24 cellular contexts compared by ENCODE assay signal in the genomic region with DNA sequence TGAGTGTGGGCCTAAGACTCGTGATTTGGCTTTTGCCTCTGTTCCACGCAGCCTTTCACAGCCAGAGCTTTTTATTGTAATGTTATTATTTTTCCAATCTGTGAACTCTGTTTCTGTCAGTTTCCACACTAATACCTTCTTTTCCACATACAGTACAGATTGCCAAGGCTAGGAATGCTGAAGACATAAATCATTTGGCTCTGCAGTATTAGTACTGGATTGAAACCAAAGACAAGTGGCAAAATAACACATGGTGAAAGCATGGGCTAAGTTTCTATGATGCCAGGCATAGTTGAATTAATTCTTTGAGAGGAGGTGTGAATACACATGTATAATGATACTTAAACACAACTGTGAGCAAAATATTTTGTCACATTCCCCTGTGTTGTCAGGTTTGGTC.
DNase-seq lines count a peak whose midpoint lies in the region; ATAC-seq and TF ChIP-seq lines count a peak whose summit lies in the region.
"Had no signal": no experiment of that assay in that cellular context is flagged by ENCODE, and none has a peak within 500 bp of the region (broad histone marks: within the 10 kb centered on the region; RNA-seq: fewer than 3 reads in every experiment).

No MANE protein-coding gene starts in this region.

- H3K4me1 ChIP-seq in SK-N-SH (ENCODE audit: control insufficient read depth in 1 of 2, insufficient read depth in 2 of 2, low read depth in 1 of 2, low read length in 1 of 2) (peaks cover 0 to 4% of the 10 kb centered on the region in 2 experiments; a peak in 3 of 4 replicates), right cardiac atrium (ENCODE audit: control insufficient read depth, insufficient read depth, low read length) (no peaks in the 10 kb centered on the region)
- H3K4me1 ChIP-seq: right atrium auricular region, transverse colon had no signal

- CTCF ChIA-PET in SK-N-SH (lab: Yijun Ruan, JAX) = interaction anchor here (0.7 to 29.6 kb wide), 6 partner anchors 10 to 168 kb away, joined by 3 to 737 read pairs (median 6); no protein-coding TSS in a partner anchor

- H3K27ac ChIP-seq in SK-N-SH (ENCODE audit: low read depth in 2 of 2, low read length in 1 of 2) (no peak overlapping the region), right cardiac atrium (ENCODE audit: low read length) (no peak overlapping the region), brain microvascular endothelial cell (no peak overlapping the region)
- H3K27ac ChIP-seq: esophagus muscularis mucosa, ovary, right atrium auricular region had no signal

- H3K4me3 ChIP-seq in AG10803 (ENCODE audit: low read length) = no peak overlapping the region
- no peak overlapping the region for H3K4me3 ChIP-seq in SK-N-SH (ENCODE audit: low read depth in 2 of 2, low read length in 1 of 2)
- no peak overlapping the region for H3K4me3 ChIP-seq in right cardiac atrium (ENCODE audit: low read length)
- H3K4me3 ChIP-seq in brain microvascular endothelial cell (ENCODE audit: low read depth, low read length) = no peak overlapping the region
- H3K4me3 ChIP-seq: esophagus muscularis mucosa, ovary, right atrium auricular region, transverse colon had no signal

- TF ChIP-seq EP300 in SK-N-SH (IDR thresholded peaks at IDR 0.05; ENCODE audit: borderline replicate concordance in 1 of 2, low read depth in 1 of 2, low read length in 1 of 2) = no peak

- intact Hi-C loops in right cardiac atrium (cut with DNase I) = no loop called here

- in situ Hi-C loops in brain microvascular endothelial cell (cut with HindIII; ENCODE audit: low pct_ligation_motif_present, low sequenced_read_pairs) = no loop called here

- no peak overlapping the region for H3K9ac ChIP-seq in SK-N-SH

- ATAC-seq in HG03135 (IDR thresholded peaks at IDR 0.05; ENCODE audit: unreplicated experiment) (no peak), GM18858 (IDR thresholded peaks at IDR 0.05; ENCODE audit: unreplicated experiment) (no peak), right cardiac atrium (no peak)
- ATAC-seq: activated CD8-positive, alpha-beta memory T cell treated with anti-CD3 and anti-CD28 coated beads, Interleukin-2, amount 10 ng/mL, durations not matched to agents 7 days and 5 days; natural killer cell had no signal

- H3K9me3 ChIP-seq in SK-N-SH (no peaks in the 10 kb centered on the region), right cardiac atrium (ENCODE audit: control insufficient read depth, low read length) (no peaks in the 10 kb centered on the region)
- H3K9me3 ChIP-seq: esophagus muscularis mucosa, ovary, right atrium auricular region, transverse colon had no signal

- no peak overlapping the region for H3K4me2 ChIP-seq in SK-N-SH

- no peak for TF ChIP-seq RAD21 in SK-N-SH (IDR thresholded peaks at IDR 0.05; ENCODE audit: low read length)

- DNase-seq in AG10803 (ENCODE audit: low read depth) (peak; percentile 59), EH (ENCODE audit: low read depth) (peak; percentile 15), SK-N-SH (no peak), left kidney (ENCODE audit: low read depth, low spot score) (peak; percentile 6), right cardiac atrium (no peak), brain microvascular endothelial cell (no peak)
- DNase-seq: activated CD4-positive, alpha-beta T cell treated with anti-CD3 and anti-CD28 coated beads, Interleukin-2, amount 10 ng/mL, durations not matched to agents 24 days and 14 days; activated CD8-positive, alpha-beta memory T cell treated with anti-CD3 and anti-CD28 coated beads, Interleukin-2, amount 10 ng/mL, durations not matched to agents 7 days and 5 days; CD4-positive, CD25-positive, alpha-beta regulatory T cell; cortex of kidney; islet precursor cell; natural killer cell; NCI-H1105 treated with DMSO at 0.1 percent for 48 hours; NCI-H2107; NCI-H526; ovary; RPMI8226; stimulated activated CD4-positive, alpha-beta T cell treated with anti-CD3 and anti-CD28 coated beads, Interleukin-4, amount 100 ng/mL, for 4 hours; stimulated activated naive CD4-positive, alpha-beta T cell treated with Interleukin-2 at 50 U/mL for 16 hours; transverse colon had no signal

- TF ChIP-seq CTCF in AG10803 (conservative IDR thresholded peaks at IDR 0.05; ENCODE audit: low read length) (no peak), SK-N-SH (IDR thresholded peaks at IDR 0.05) (no peak), brain microvascular endothelial cell (IDR thresholded peaks at IDR 0.05; ENCODE audit: low read depth, low read length, missing control alignments) (no peak)

- WGBS in SK-N-SH (ENCODE audit: low lambda C conversion rate) = 94% methylated on average over 2 of the region's 2 CpGs
- WGBS in right cardiac atrium = 91% methylated on average over 2 of the region's 2 CpGs

- no peak overlapping the region for H2AFZ ChIP-seq in SK-N-SH (ENCODE audit: low read depth)

- no peaks in the 10 kb centered on the region for H3K9me2 ChIP-seq in SK-N-SH

- H4K20me1 ChIP-seq in SK-N-SH (ENCODE audit: insufficient read depth) = no peaks in the 10 kb centered on the region

- POLR2A ChIA-PET in SK-N-SH (lab: Yijun Ruan, JAX) = no interaction called here

- H3F3A ChIP-seq in SK-N-SH (replicated peaks; ENCODE audit: insufficient read depth) = peaks cover 3% of the 10 kb centered on the region

- H3K36me3 ChIP-seq in SK-N-SH (replicated peaks in 1 of 2; ENCODE audit: control insufficient read depth in 1 of 2, insufficient read depth in 2 of 2, low read length in 1 of 2) = peaks cover 0 to 4% of the 10 kb centered on the region in 2 experiments
- H3K36me3 ChIP-seq in brain microvascular endothelial cell (replicated peaks) = no peaks in the 10 kb centered on the region
- H3K36me3 ChIP-seq: ovary, right atrium auricular region, transverse colon had no signal

- no peaks in the 10 kb centered on the region for H3K27me3 ChIP-seq in SK-N-SH (ENCODE audit: insufficient read depth)
- H3K27me3 ChIP-seq in right cardiac atrium (ENCODE audit: control insufficient read depth, insufficient read depth) = no peaks in the 10 kb centered on the region
- H3K27me3 ChIP-seq in brain microvascular endothelial cell (replicated peaks) = no peaks in the 10 kb centered on the region
- H3K27me3 ChIP-seq: ovary, right atrium auricular region, transverse colon had no signal

- no peaks in the 10 kb centered on the region for H3K79me2 ChIP-seq in SK-N-SH (ENCODE audit: insufficient read depth)

TF ChIP-seq in SK-N-SH, 30 proteins besides CTCF, POLR2A, EP300 and RAD21:
- TF ChIP-seq, protein P1, sequence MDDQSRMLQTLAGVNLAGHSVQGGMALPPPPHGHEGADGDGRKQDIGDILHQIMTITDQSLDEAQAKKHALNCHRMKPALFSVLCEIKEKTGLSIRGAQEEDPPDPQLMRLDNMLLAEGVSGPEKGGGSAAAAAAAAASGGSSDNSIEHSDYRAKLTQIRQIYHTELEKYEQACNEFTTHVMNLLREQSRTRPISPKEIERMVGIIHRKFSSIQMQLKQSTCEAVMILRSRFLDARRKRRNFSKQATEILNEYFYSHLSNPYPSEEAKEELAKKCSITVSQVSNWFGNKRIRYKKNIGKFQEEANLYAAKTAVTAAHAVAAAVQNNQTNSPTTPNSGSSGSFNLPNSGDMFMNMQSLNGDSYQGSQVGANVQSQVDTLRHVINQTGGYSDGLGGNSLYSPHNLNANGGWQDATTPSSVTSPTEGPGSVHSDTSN (IDR thresholded peaks at IDR 0.05) = 0 out of 2 replicates have a peak, but pooled peaks have one; percentile 7
- TF ChIP-seq CHD2 (IDR thresholded peaks at IDR 0.05; ENCODE audit: low read length, partially characterized antibody) = no peak
- no peak for TF ChIP-seq FOSL2 (IDR thresholded peaks at IDR 0.05; ENCODE audit: borderline replicate concordance, low read depth)

Comparison
In these comparisons a context has a peak if more than half of its experiments do, and no peak if none do; other contexts are left out.
1. DNase-seq: peak in AG10803 (single experiment), EH (single experiment) and left kidney (single experiment); none in SK-N-SH (single experiment), right cardiac atrium (0 of 3) and brain microvascular endothelial cell (single experiment).